8 cellular contexts compared by ENCODE assay signal in the genomic region with DNA sequence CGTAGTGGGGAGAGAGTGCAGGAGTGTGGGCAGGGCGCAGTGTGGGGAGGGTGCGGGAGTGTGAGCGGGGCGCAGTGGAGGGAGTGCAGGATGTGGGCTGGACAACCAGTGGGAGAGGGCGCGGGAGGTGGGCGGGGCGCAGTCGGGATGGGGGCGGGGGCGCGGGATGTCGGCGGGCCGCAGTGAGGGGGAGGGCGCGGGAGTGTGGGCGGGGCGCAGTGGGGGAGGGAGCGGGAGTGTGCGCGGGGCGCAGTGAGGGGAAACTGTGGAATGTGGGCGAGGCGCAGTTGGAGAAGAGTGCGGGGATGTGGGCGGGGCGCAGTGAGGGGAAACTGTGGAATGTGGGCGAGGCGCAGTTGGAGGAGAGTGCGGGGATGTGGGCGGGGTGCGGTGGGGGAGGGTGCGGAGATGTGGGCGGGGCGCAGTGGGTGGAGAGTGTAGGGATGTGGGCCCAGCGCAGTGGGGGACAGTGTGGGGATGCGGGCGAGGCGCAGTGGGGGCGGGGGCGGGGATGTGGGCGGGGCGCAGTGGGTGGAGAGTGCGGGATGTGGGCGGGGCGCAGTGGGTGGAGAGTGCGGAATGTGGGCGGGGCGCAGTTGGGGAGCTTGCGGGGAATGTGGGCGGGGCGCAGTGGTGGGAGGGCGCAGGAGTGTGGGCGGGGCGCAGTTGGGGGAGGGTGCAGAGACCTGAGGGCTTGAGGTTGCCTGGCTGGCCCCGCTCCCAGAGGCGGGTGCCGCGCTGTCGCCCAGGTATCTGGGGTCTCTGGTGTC. TPM values are rescaled to one million over a fixed set of nuclear protein-coding genes. Genes with fewer than 3 reads are reported as not detected.
DNase-seq lines count a peak whose midpoint lies in the region; ATAC-seq and TF ChIP-seq lines count a peak whose summit lies in the region.

A gene (plus strand): TSS at position 723 of the 770 bp plus-strand sequence. CDS start 257 bp downstream, outside the sequence.

- H2AFZ ChIP-seq in IMR-90 (replicated peaks; ENCODE audit: low read length, poor library complexity), result peak within 1 kb of the TSS; percentile 90

- 0% methylated on average over 17 of the region's 62 CpGs; no CpG with 5 or more reads in 1 of the 2 experiments for WGBS in IMR-90 (ENCODE audit: extremely low coverage in 2 of 2, insufficient read length in 1 of 2), 2 experiments
- 2 to 3% methylated on average over 16 to 22 of the region's 62 CpGs for WGBS in esophagus squamous epithelium, 2 donors
- WGBS in thymus, result 3% methylated on average over 62 of the region's 62 CpGs

- BruUV-seq in IMR-90 (replicated peaks; lab: Mats Ljungman, UMichigan), result no TSS peak

- no peaks in the 10 kb centered on the region for H3K36me3 ChIP-seq in IMR-90 (ENCODE audit: control insufficient read depth, insufficient read depth, low read length)
- H3K36me3 ChIP-seq in esophagus squamous epithelium, result no peaks in the 10 kb centered on the region
- no peaks in the 10 kb centered on the region for H3K36me3 ChIP-seq in thymus (ENCODE audit: control insufficient read depth, insufficient read depth)

- CTCF ChIA-PET in IMR-90 (lab: Yijun Ruan, JAX), result interaction anchor here (0.7 kb wide), 1 partner anchor 147 kb away, joined by 3 read pairs; no protein-coding TSS in a partner anchor

- H3K9me1 ChIP-seq in IMR-90 (ENCODE audit: insufficient read depth, low read length), result peaks cover 26% of the 10 kb centered on the region

- peak within 1 kb of the TSS; percentile 87; the same call in 1 of the 2 replicates for H3K18ac ChIP-seq in IMR-90 (ENCODE audit: low read depth, low read length)

- H3K23ac ChIP-seq in IMR-90 (ENCODE audit: low read depth, low read length), result peak within 1 kb of the TSS; percentile 84

- in situ Hi-C loops in IMR-90 (cut with MboI; ENCODE audit: low sequenced_read_pairs), result no loop called here

- H3K4me3 ChIP-seq in IMR-90 (ENCODE audit: insufficient read depth, low read depth, low read length) (peak within 1 kb of the TSS; percentile 95), esophagus squamous epithelium (peak within 1 kb of the TSS; percentile 23 to 70 (median 48)), thymus (ENCODE audit: low read length) (peak within 1 kb of the TSS; percentile 12)

- ATAC-seq in IMR-90 (ENCODE audit: low read depth), result peak; percentile 73

- H3K56ac ChIP-seq in IMR-90 (ENCODE audit: extremely low read depth, insufficient read depth, low read length), result peak within 1 kb of the TSS; percentile 85

- H2AK5ac ChIP-seq in IMR-90 (ENCODE audit: low read depth, low read length), result peak within 1 kb of the TSS; percentile 96

- POLR2A ChIA-PET in IMR-90 (lab: Charles Lee; ENCODE audit: unreplicated experiment), result interaction anchor here (0.6 kb wide), 1 partner anchor 11 kb away, joined by 12 read pairs; no protein-coding TSS in a partner anchor

- H3K79me1 ChIP-seq in IMR-90 (ENCODE audit: low read depth in 1 of 2, low read length in 2 of 2), result peaks cover 30 to 71% of the 10 kb centered on the region in 2 experiments

- peak within 1 kb of the TSS; percentile 94 for H3K4me2 ChIP-seq in IMR-90 (ENCODE audit: low read depth, low read length)

- peak within 1 kb of the TSS; percentile 89 to 92 for H4K8ac ChIP-seq in IMR-90 (ENCODE audit: low read depth in 2 of 2, low read length in 2 of 2)

- peak within 1 kb of the TSS; percentile 83 for H2BK120ac ChIP-seq in IMR-90 (ENCODE audit: low read depth, low read length)

- peak within 1 kb of the TSS; percentile 51 for H2BK20ac ChIP-seq in IMR-90 (ENCODE audit: low read depth, low read length)

- DNase-seq in AG20443 (ENCODE audit: low spot score) (peak; percentile 93), IMR-90 (peak; percentile 82), activated T-cell treated with anti-CD3 and anti-CD28 coated beads for 4 hours (peak; percentile 54), esophagus squamous epithelium (lab: John Stamatoyannopoulos, UW) (no peak), myocyte (ENCODE audit: low read depth) (peak; percentile 78), inferior parietal cortex (ENCODE audit: extremely low spot score) (no peak), NCI-H774 (lab: John Stamatoyannopoulos, UW) (no peak)

- H3K27ac ChIP-seq in IMR-90 (ENCODE audit: insufficient read depth, low read length) (peak within 1 kb of the TSS; percentile 91), esophagus squamous epithelium (peak within 1 kb of the TSS; percentile 45 to 91 (median 64)), thymus (ENCODE audit: low read depth) (no peak within 1 kb of the TSS)

- H4K5ac ChIP-seq in IMR-90 (ENCODE audit: low read depth, low read length), result peak within 1 kb of the TSS; percentile 92

- H3K9ac ChIP-seq in IMR-90 (ENCODE audit: low read depth, low read length), result peak within 1 kb of the TSS; percentile 88

- peaks cover 14% of the 10 kb centered on the region; the same call in 1 of the 2 replicates for H4K20me1 ChIP-seq in IMR-90 (ENCODE audit: insufficient read depth, low read length)

- peak within 1 kb of the TSS; percentile 66; the same call in 2 of the 3 replicates for H2BK15ac ChIP-seq in IMR-90 (ENCODE audit: low read depth, low read length)

- TF ChIP-seq RAD21 in IMR-90 (IDR thresholded peaks at IDR 0.05; ENCODE audit: low read length), result no peak

- H4K91ac ChIP-seq in IMR-90 (ENCODE audit: insufficient read depth, low read depth, low read length), result peak within 1 kb of the TSS; percentile 90

- peak within 1 kb of the TSS; percentile 87 for H2BK5ac ChIP-seq in IMR-90 (ENCODE audit: low read depth, low read length, poor library complexity, severe bottlenecking)

- no peak for TF ChIP-seq CTCF in IMR-90 (conservative IDR thresholded peaks at IDR 0.05; ENCODE audit: low read depth, low read length)
- TF ChIP-seq CTCF in esophagus squamous epithelium (IDR thresholded peaks at IDR 0.05), result no peak

- H2AK9ac ChIP-seq in IMR-90 (replicated peaks; ENCODE audit: low read depth, low read length, poor library complexity), result peak within 1 kb of the TSS; percentile 98

- no peaks in the 10 kb centered on the region for H3K9me3 ChIP-seq in IMR-90 (ENCODE audit: control insufficient read depth, insufficient read depth, low read length)
- H3K9me3 ChIP-seq in esophagus squamous epithelium, result no peaks in the 10 kb centered on the region
- H3K9me3 ChIP-seq in thymus (ENCODE audit: control insufficient read depth), result no peaks in the 10 kb centered on the region

- dilution Hi-C loops in IMR-90 (cut with HindIII; ENCODE audit: low sequenced_read_pairs, unreplicated experiment), result no loop called here

- H3K27me3 ChIP-seq in IMR-90 (ENCODE audit: control insufficient read depth, insufficient read depth, low read length) (no peaks in the 10 kb centered on the region), esophagus squamous epithelium (peaks cover 0 to 87% (median 0%) of the 10 kb centered on the region in 4 donors), thymus (ENCODE audit: control insufficient read depth, insufficient read depth) (peaks cover 53% of the 10 kb centered on the region)

- H3K4me1 ChIP-seq in IMR-90 (ENCODE audit: control insufficient read depth, insufficient read depth, low read length), result peaks cover 29% of the 10 kb centered on the region
- peaks cover 16 to 68% (median 22%) of the 10 kb centered on the region in 3 donors for H3K4me1 ChIP-seq in esophagus squamous epithelium
- H3K4me1 ChIP-seq in thymus (ENCODE audit: control insufficient read depth, insufficient read depth, low read length), result peaks cover 6% of the 10 kb centered on the region

- intact Hi-C loops in IMR-90 (cut with micrococcal nuclease) (loop anchor here (1.0 kb wide), 1 partner anchor 145 kb away; no protein-coding TSS in a partner anchor), esophagus squamous epithelium (cut with DNase I) (no loop called here)

- peak within 1 kb of the TSS; percentile 69 for H3K14ac ChIP-seq in IMR-90 (replicated peaks; ENCODE audit: low read depth, low read length)

- no peak for TF ChIP-seq POLR2A in IMR-90 (IDR thresholded peaks at IDR 0.05; ENCODE audit: low read depth, low read length)
- no peak for TF ChIP-seq POLR2A in esophagus squamous epithelium (IDR thresholded peaks at IDR 0.05)

- peak within 1 kb of the TSS; percentile 89 for H3K4ac ChIP-seq in IMR-90 (ENCODE audit: low read depth, low read length)

TF ChIP-seq in IMR-90, 13 proteins besides CTCF, POLR2A, EP300 and RAD21 (continues in another document):
- TF ChIP-seq MAZ (IDR thresholded peaks at IDR 0.05; ENCODE audit: borderline replicate concordance, low read depth, low read length) (no peak; the same call in 1 of the 2 replicates), CHD1 (IDR thresholded peaks at IDR 0.05; ENCODE audit: low read depth, low read length) (no peak), CEBPB (IDR thresholded peaks at IDR 0.05; ENCODE audit: low read depth, low read length) (no peak), BHLHE40 (IDR thresholded peaks at IDR 0.05; ENCODE audit: low read depth, low read length) (no peak), RFX5 (IDR thresholded peaks at IDR 0.05; ENCODE audit: low read depth, low read length) (no peak), SMC3 (IDR thresholded peaks at IDR 0.05; ENCODE audit: low read depth, low read length) (no peak), MXI1 (IDR thresholded peaks at IDR 0.05; ENCODE audit: borderline replicate concordance, low read depth, low read length) (no peak)
- TF ChIP-seq, protein P1, sequence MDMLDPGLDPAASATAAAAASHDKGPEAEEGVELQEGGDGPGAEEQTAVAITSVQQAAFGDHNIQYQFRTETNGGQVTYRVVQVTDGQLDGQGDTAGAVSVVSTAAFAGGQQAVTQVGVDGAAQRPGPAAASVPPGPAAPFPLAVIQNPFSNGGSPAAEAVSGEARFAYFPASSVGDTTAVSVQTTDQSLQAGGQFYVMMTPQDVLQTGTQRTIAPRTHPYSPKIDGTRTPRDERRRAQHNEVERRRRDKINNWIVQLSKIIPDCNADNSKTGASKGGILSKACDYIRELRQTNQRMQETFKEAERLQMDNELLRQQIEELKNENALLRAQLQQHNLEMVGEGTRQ (IDR thresholded peaks at IDR 0.05; ENCODE audit: low read depth, low read length), result no peak
- TF ChIP-seq, protein P2, sequence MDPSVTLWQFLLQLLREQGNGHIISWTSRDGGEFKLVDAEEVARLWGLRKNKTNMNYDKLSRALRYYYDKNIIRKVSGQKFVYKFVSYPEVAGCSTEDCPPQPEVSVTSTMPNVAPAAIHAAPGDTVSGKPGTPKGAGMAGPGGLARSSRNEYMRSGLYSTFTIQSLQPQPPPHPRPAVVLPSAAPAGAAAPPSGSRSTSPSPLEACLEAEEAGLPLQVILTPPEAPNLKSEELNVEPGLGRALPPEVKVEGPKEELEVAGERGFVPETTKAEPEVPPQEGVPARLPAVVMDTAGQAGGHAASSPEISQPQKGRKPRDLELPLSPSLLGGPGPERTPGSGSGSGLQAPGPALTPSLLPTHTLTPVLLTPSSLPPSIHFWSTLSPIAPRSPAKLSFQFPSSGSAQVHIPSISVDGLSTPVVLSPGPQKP (IDR thresholded peaks at IDR 0.05; ENCODE audit: borderline replicate concordance, low read depth, low read length), result no peak

RNA-seq across cellular contexts. Expression of the gene that starts here (rescaled TPM):
- total RNA-seq in IMR-90 (2012; rRNA removed) (3.2 and 4.7 TPM in 2 replicates), esophagus squamous epithelium (under 1 TPM in 1 of 4 donors, not detected in 3; 0.76 TPM), myocyte (0.27 and 2.4 TPM in 2 replicates)
- polyA plus RNA-seq in IMR-90 (2012; rRNA removed) (6.4 and 9.1 TPM in 2 replicates), thymus (0.34 TPM)
- polyA plus RNA-seq in IMR-90 (2012; cell fraction: cytosol; rRNA removed), result 12.3 and 16.6 TPM in 2 replicates
- polyA plus RNA-seq in IMR-90 (2012; cell fraction: nucleus; rRNA removed; ENCODE audit: low replicate concordance), result 5.2 and 20.4 TPM in 2 replicates
- polyA plus RNA-seq in myocyte (2012), result 2.1 TPM

Comparison
In these comparisons a context has a peak if more than half of its experiments do, and no peak if none do; other contexts are left out.
1. DNase-seq: peak in AG20443 (single experiment), IMR-90 (single experiment), activated T-cell treated with anti-CD3 and anti-CD28 coated beads for 4 hours (single experiment) and myocyte (single experiment); none in esophagus squamous epithelium (single experiment), inferior parietal cortex (single experiment) and NCI-H774 (single experiment).
2. H3K4me3 ChIP-seq: peak in every context shown above with its lines; median percentile 95 in IMR-90; 48 in esophagus squamous epithelium; 12 in thymus.